In genomic region chr16:55291847-55292246, GRCh38 we compare ENCODE assay signal across 28 cellular contexts. TPM values are rescaled to one million over a fixed set of nuclear protein-coding genes. Genes with fewer than 3 reads are reported as not detected.
"Had no signal": no experiment of that assay in that cellular context is flagged by ENCODE, and none has a peak within 500 bp of the region (broad histone marks: within the 10 kb centered on the region; RNA-seq: fewer than 3 reads in every experiment).

No MANE protein-coding gene starts in this region.

- H3K36me3 ChIP-seq: esophagus squamous epithelium, gastrocnemius medialis, heart right ventricle, left lung, lower lobe of right lung had no signal

- FAIRE-seq: colon, endometrium, islet of Langerhans, keratinocyte had no signal

- ATAC-seq: effector memory CD8-positive, alpha-beta T cell; esophagus mucosa; gastrocnemius medialis; heart right ventricle; left cardiac atrium; left lung; left ventricle myocardium superior; lower lobe of right lung; naive thymus-derived CD4-positive, alpha-beta T cell had no signal

- H3K27ac ChIP-seq: coronary artery, epithelial cell of prostate, esophagus squamous epithelium, gastrocnemius medialis, heart right ventricle, left lung, lower lobe of right lung had no signal

- H3K36me3 Mint-ChIP-seq: naive thymus-derived CD4-positive, alpha-beta T cell had no signal

- H3K4me3 ChIP-seq: coronary artery, esophagus squamous epithelium, gastrocnemius medialis, heart right ventricle, left lung, lower lobe of right lung had no signal

- H3K4me1 ChIP-seq: left lung, lower lobe of right lung had no signal

- H3K27me3 ChIP-seq: esophagus squamous epithelium, gastrocnemius medialis, heart right ventricle, left lung had no signal

- DNase-seq: effector CD8-positive, alpha-beta T cell; effector memory CD8-positive, alpha-beta T cell; erythroblast; esophagus squamous epithelium; foreskin fibroblast; foreskin melanocyte; gastrocnemius medialis; glutamatergic neuron; head of caudate nucleus; heart right ventricle; hippocampal formation; left cardiac atrium; left lung; left ventricle myocardium superior; lower lobe of right lung; midbrain; naive thymus-derived CD4-positive, alpha-beta T cell had no signal

- H3K4me3 Mint-ChIP-seq: effector memory CD8-positive, alpha-beta T cell; endodermal cell; naive thymus-derived CD4-positive, alpha-beta T cell had no signal

- H3K4me1 Mint-ChIP-seq: naive thymus-derived CD4-positive, alpha-beta T cell had no signal

- H3K27ac Mint-ChIP-seq: effector memory CD8-positive, alpha-beta T cell; endodermal cell; naive thymus-derived CD4-positive, alpha-beta T cell had no signal

- H3K9me3 ChIP-seq: gastrocnemius medialis had no signal

RNA-seq across cellular contexts. Expression of gene IRX6, which starts 32.2 kb away (rescaled TPM):
- total RNA-seq: dermis microvascular lymphatic vessel endothelial cell; glomerular endothelial cell; left ventricle myocardium superior; lung microvascular endothelial cell; naive thymus-derived CD4-positive, alpha-beta T cell had no signal
- polyA plus RNA-seq: keratinocyte; naive thymus-derived CD4-positive, alpha-beta T cell had no signal
